In the genomic region with DNA sequence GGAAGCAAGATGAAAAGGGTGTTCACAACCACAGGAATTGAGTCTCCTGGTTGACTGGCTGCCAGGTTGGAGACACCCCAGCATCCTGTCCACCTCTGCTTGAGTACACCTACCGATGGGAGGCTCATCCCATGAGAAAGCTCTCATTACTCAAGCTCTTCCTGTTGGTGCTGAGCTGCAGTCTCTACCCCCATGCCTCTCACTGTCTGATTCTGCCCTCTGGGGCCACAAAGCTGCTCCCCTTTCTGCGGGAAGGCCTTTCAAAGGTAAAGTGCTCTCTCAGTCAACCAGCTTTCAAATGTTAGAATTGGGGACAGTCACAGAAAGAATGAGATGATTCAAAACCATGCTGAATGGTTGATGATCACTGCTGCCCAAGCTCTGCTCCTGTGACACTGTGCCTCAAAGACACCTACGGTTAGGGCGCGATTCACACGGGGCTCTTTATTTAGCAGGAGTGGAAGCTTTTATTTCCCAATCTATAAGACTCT, we compare ENCODE assay signal across 25 cellular contexts.
A peak's percentile ranks its signal among the peaks of the same experiment; 100 is the strongest.
DNase-seq lines count a peak whose midpoint lies in the region; ATAC-seq and TF ChIP-seq lines count a peak whose summit lies in the region.
"Had no signal": no experiment of that assay in that cellular context is flagged by ENCODE, and none has a peak within 500 bp of the region (broad histone marks: within the 10 kb centered on the region; RNA-seq: fewer than 3 reads in every experiment).

No MANE protein-coding gene starts in this region.

- H3K9ac ChIP-seq in BLaER1 = no peak overlapping the region

- TF ChIP-seq CTCF in Panc1 (IDR thresholded peaks at IDR 0.05) = no peak
- no peak for TF ChIP-seq CTCF in mesothelial cell of epicardium (IDR thresholded peaks at IDR 0.05; ENCODE audit: unreplicated experiment)

- H3K27me3 Mint-ChIP-seq in mesothelial cell of epicardium (ENCODE audit: low read depth) = no peaks in the 10 kb centered on the region
- H3K27me3 Mint-ChIP-seq: IgD-negative memory B cell had no signal

- peak overlapping the region; percentile 69 for H3K4me2 ChIP-seq in BLaER1

- H3K9me3 ChIP-seq in BLaER1 = no peaks in the 10 kb centered on the region
- H3K9me3 ChIP-seq in Panc1 (ENCODE audit: control insufficient read depth, insufficient read depth, low read depth, low read length) = no peaks in the 10 kb centered on the region
- H3K9me3 ChIP-seq: BE2C, pancreas, stomach, upper lobe of left lung had no signal

- CTCF ChIA-PET in Panc1 (lab: Charles Lee) = interaction anchor here (0.7 kb wide), 1 partner anchor 129 kb away, joined by 3 read pairs; no protein-coding TSS in a partner anchor

- no peaks in the 10 kb centered on the region for H4K20me1 ChIP-seq in BLaER1

- peaks cover 44% of the 10 kb centered on the region for H3K4me1 Mint-ChIP-seq in mesothelial cell of epicardium

- intact Hi-C loops in Panc1 (cut with micrococcal nuclease; ENCODE audit: unreplicated experiment) = no loop called here

- in situ Hi-C loops in Panc1 (cut with HindIII; ENCODE audit: low pct_unique_long_range_greater_than_20kb, low sequenced_read_pairs) = no loop called here

- H3K4me3 Mint-ChIP-seq in mesothelial cell of epicardium = no peak overlapping the region
- H3K4me3 Mint-ChIP-seq: IgD-negative memory B cell had no signal

- DNase-seq in NCI-H2171 treated with DMSO at 0.1 percent for 48 hours (lab: John Stamatoyannopoulos, UW) (peak; percentile 32), NCI-H2171 (lab: John Stamatoyannopoulos, UW) (no peak), Panc1 (ENCODE audit: low read depth, low spot score) (no peak), mesothelial cell of epicardium (ENCODE audit: low spot score in 2 of 2, unreplicated experiment in 2 of 2) (no peak), KG1 (lab: John Stamatoyannopoulos, UW) (no peak), NCI-H2107 treated with DMSO at 0.1 percent for 48 hours (lab: John Stamatoyannopoulos, UW; ENCODE audit: unreplicated experiment) (no peak), dermis blood vessel endothelial cell (no peak)
- DNase-seq: dorsolateral prefrontal cortex; foreskin keratinocyte; hypothalamus; islet precursor cell; NCI-H1930; NK-92 treated with Interleukin-12 subunit alpha and Interleukin-12 subunit beta, amount 100 ng/mL, for 24 hours; pancreas; stomach; T-helper 9 cell; upper lobe of left lung had no signal

- H3K27ac ChIP-seq in BLaER1 (no peak overlapping the region), Panc1 (ENCODE audit: low read length) (peak overlapping the region; percentile 72)
- H3K27ac ChIP-seq: 22Rv1, epithelial cell of prostate, foreskin keratinocyte, pancreas, SK-N-MC, stomach, upper lobe of left lung had no signal

- H3K36me3 ChIP-seq in BLaER1 (no peaks in the 10 kb centered on the region), Panc1 (ENCODE audit: control insufficient read depth, insufficient read depth, low read length) (no peaks in the 10 kb centered on the region)
- H3K36me3 ChIP-seq: BE2C, pancreas, stomach, upper lobe of left lung had no signal

- H3K4me3 ChIP-seq in BLaER1 (no peak overlapping the region), Panc1 (ENCODE audit: low read depth in 2 of 2, low read length in 2 of 2) (no peak overlapping the region)
- H3K4me3 ChIP-seq: dorsolateral prefrontal cortex, lung, pancreas, SK-N-MC, stomach, upper lobe of left lung had no signal

- peak overlapping the region; percentile 50 for H3K27ac Mint-ChIP-seq in mesothelial cell of epicardium

- POLR2A ChIA-PET in Panc1 (lab: Charles Lee) = interaction anchor here (0.5 to 0.9 kb wide), 2 partner anchors 15 to 19 kb away, joined by 3 to 5 read pairs; no protein-coding TSS in a partner anchor

- ATAC-seq in Panc1 = no peak
- ATAC-seq: foreskin keratinocyte, pancreas, sciatic nerve had no signal

- H3K4me1 ChIP-seq in BLaER1 (peaks cover 41% of the 10 kb centered on the region), Panc1 (ENCODE audit: control insufficient read depth, insufficient read depth, low read length) (peaks cover 7% of the 10 kb centered on the region)

- H3K36me3 Mint-ChIP-seq in mesothelial cell of epicardium = no peaks in the 10 kb centered on the region

- H3K27me3 ChIP-seq in BLaER1 = no peaks in the 10 kb centered on the region
- no peaks in the 10 kb centered on the region for H3K27me3 ChIP-seq in Panc1 (ENCODE audit: control insufficient read depth, insufficient read depth, low read length)
- H3K27me3 ChIP-seq: BE2C, dorsolateral prefrontal cortex, foreskin keratinocyte, pancreas, stomach, upper lobe of left lung had no signal

- BruUV-seq in Panc1 (replicated peaks; lab: Mats Ljungman, UMichigan) = no TSS peak

- H3K9me3 Mint-ChIP-seq in mesothelial cell of epicardium = no peaks in the 10 kb centered on the region
- H3K9me3 Mint-ChIP-seq: IgD-negative memory B cell had no signal
